ENCODE assay signal across 8 cellular contexts in genomic region chr20:53624927-53625250, GRCh38. TPM values are rescaled to one million over a fixed set of nuclear protein-coding genes. Genes with fewer than 3 reads are reported as not detected.
DNase-seq lines count a peak whose midpoint lies in the region; ATAC-seq and TF ChIP-seq lines count a peak whose summit lies in the region.
"Not testable (repeated sequence)": the region's sequence is repeated elsewhere in the genome, so short reads cannot be mapped to it uniquely, and the experiment has no call there.

No MANE protein-coding gene starts in this region.

- not testable (repeated sequence) for H3K36me3 ChIP-seq in Caco-2 (ENCODE audit: control insufficient read depth, insufficient read depth, low read length); PC-9 (ENCODE audit: low read depth); SU-DHL-6 (ENCODE audit: low read length); body of pancreas (replicated peaks in 1 of 2; ENCODE audit: insufficient read depth in 1 of 2, low read depth in 2 of 2); mesenchymal stem cell (ENCODE audit: control insufficient read depth in 1 of 2, insufficient read depth in 2 of 2, low read depth in 1 of 2, low read length in 2 of 2); transverse colon

- not testable (repeated sequence) for ATAC-seq in body of pancreas, sciatic nerve

- H3K27ac Mint-ChIP-seq in Caco-2 (ENCODE audit: unreplicated experiment), result peak overlapping the region; percentile 97

- not testable (repeated sequence) for H3K4me3 Mint-ChIP-seq in Caco-2 (ENCODE audit: unreplicated experiment)

- not testable (repeated sequence) for H2BK5ac ChIP-seq in mesenchymal stem cell (ENCODE audit: low read depth, low read length, poor library complexity, severe bottlenecking)

- H2AFZ ChIP-seq in PC-9; SU-DHL-6 (ENCODE audit: low read depth, low read length, severe bottlenecking); mesenchymal stem cell (ENCODE audit: low read depth, low read length): not testable (repeated sequence)

- peaks cover 44% of the 10 kb centered on the region for H3F3A ChIP-seq in PC-9 (ENCODE audit: insufficient read depth, low read depth)
- peaks cover 52% of the 10 kb centered on the region for H3F3A ChIP-seq in SU-DHL-6 (ENCODE audit: insufficient read depth)

- H3K27ac ChIP-seq in 22Rv1, result peak overlapping the region; percentile 94
- peak overlapping the region; percentile 98 for H3K27ac ChIP-seq in PC-9
- H3K27ac ChIP-seq in SU-DHL-6 (ENCODE audit: low read depth, low read length), result peak overlapping the region; percentile 79
- H3K27ac ChIP-seq in body of pancreas, result peak overlapping the region in 3 of 4 donors; percentile 91 to 99 (median 91)
- not testable (repeated sequence) for H3K27ac ChIP-seq in mesenchymal stem cell (ENCODE audit: low read length, poor library complexity, severe bottlenecking)
- peak overlapping the region; percentile 30 to 96 (median 93) for H3K27ac ChIP-seq in transverse colon

- not testable (repeated sequence) for H2AK5ac ChIP-seq in mesenchymal stem cell (ENCODE audit: low read length, severe bottlenecking)

- BruUV-seq in Caco-2 (replicated peaks; lab: Mats Ljungman, UMichigan); PC-9 (replicated peaks; lab: Mats Ljungman, UMichigan): not testable (repeated sequence)

- H2BK12ac ChIP-seq in mesenchymal stem cell (ENCODE audit: low read length in 2 of 2), result not testable (repeated sequence)

- intact Hi-C loops in Caco-2 (cut with micrococcal nuclease; ENCODE audit: unreplicated experiment); body of pancreas (cut with DNase I); sciatic nerve (cut with DNase I); transverse colon (cut with DNase I; ENCODE audit: low total_unique reads): not testable (repeated sequence)
- intact Hi-C loops in PC-9 (cut with micrococcal nuclease; ENCODE audit: unreplicated experiment), result loop anchor here (5.0 kb wide), 2 partner anchors 67 to 162 kb away; no protein-coding TSS in a partner anchor

- not testable (repeated sequence) for H3K14ac ChIP-seq in mesenchymal stem cell (ENCODE audit: low read length in 2 of 2)

- H3K9me3 ChIP-seq in Caco-2; PC-9 (ENCODE audit: insufficient read depth, low read depth); SU-DHL-6 (ENCODE audit: insufficient read depth, low read length); body of pancreas; mesenchymal stem cell (ENCODE audit: control insufficient read depth, low read length); transverse colon: not testable (repeated sequence)

- H3K27me3 ChIP-seq in Caco-2 (replicated peaks; ENCODE audit: control insufficient read depth, insufficient read depth, low read length); PC-9 (ENCODE audit: insufficient read depth, low read depth); SU-DHL-6 (ENCODE audit: low read length); body of pancreas; mesenchymal stem cell (ENCODE audit: control insufficient read depth in 1 of 2, insufficient read depth in 1 of 2, low read length in 2 of 2); transverse colon: not testable (repeated sequence)

- not testable (repeated sequence) for H3K9me3 Mint-ChIP-seq in Caco-2 (ENCODE audit: unreplicated experiment)

- DNase-seq in Caco-2, PC-9, body of pancreas, mesenchymal stem cell, transverse colon: not testable (repeated sequence)
- DNase-seq in sciatic nerve (ENCODE audit: low spot score), result peak; percentile 37

- not testable (repeated sequence) for H4K91ac ChIP-seq in mesenchymal stem cell (ENCODE audit: low read length)

- H3K9ac ChIP-seq in SU-DHL-6 (ENCODE audit: low read length), result peak overlapping the region; percentile 47; the same call in 1 of the 2 replicates
- H3K9ac ChIP-seq in mesenchymal stem cell (ENCODE audit: low read length), result peak overlapping the region; percentile 45

- H2BK120ac ChIP-seq in mesenchymal stem cell (ENCODE audit: low read depth, low read length), result not testable (repeated sequence)

- H3K79me1 ChIP-seq in mesenchymal stem cell (replicated peaks; ENCODE audit: low read length, poor library complexity, severe bottlenecking), result not testable (repeated sequence)

- TF ChIP-seq POLR2A in body of pancreas (IDR thresholded peaks at IDR 0.05); transverse colon (IDR thresholded peaks at IDR 0.05): not testable (repeated sequence)

- H4K8ac ChIP-seq in mesenchymal stem cell (ENCODE audit: low read length), result not testable (repeated sequence)

- not testable (repeated sequence) for H3K23ac ChIP-seq in mesenchymal stem cell (ENCODE audit: low read length in 2 of 2)

- in situ Hi-C loops in transverse colon (cut with MboI; ENCODE audit: low pct_ligation_motif_present in 1 of 4, low pct_unique_long_range_greater_than_20kb in 1 of 4, low sequenced_read_pairs in 3 of 4), result not testable (repeated sequence)

- H3K4me3 ChIP-seq in Caco-2 (ENCODE audit: low read depth, low read length); PC-9; SU-DHL-6 (ENCODE audit: insufficient read depth, low read length, poor library complexity, severe bottlenecking); body of pancreas; mesenchymal stem cell (ENCODE audit: insufficient read depth in 1 of 2, low read depth in 1 of 2, low read length in 2 of 2); transverse colon: not testable (repeated sequence)

- not testable (repeated sequence) for H2BK15ac ChIP-seq in mesenchymal stem cell (ENCODE audit: low read depth, poor library complexity, severe bottlenecking)

- H3K4me2 ChIP-seq in PC-9; mesenchymal stem cell (ENCODE audit: low read length, poor library complexity, severe bottlenecking): not testable (repeated sequence)
- H3K4me2 ChIP-seq in SU-DHL-6 (ENCODE audit: low read depth, low read length, poor library complexity, severe bottlenecking), result peak overlapping the region; percentile 54

- peaks cover 24% of the 10 kb centered on the region for H3K4me1 Mint-ChIP-seq in Caco-2 (ENCODE audit: low read depth, unreplicated experiment)

- not testable (repeated sequence) for H3K79me2 ChIP-seq in PC-9 (ENCODE audit: low read depth); SU-DHL-6 (ENCODE audit: insufficient read depth, low read length)

- TF ChIP-seq CTCF in 22Rv1 (IDR thresholded peaks at IDR 0.05); Caco-2 (IDR thresholded peaks at IDR 0.05; ENCODE audit: insufficient read depth in 1 of 2, low read depth in 1 of 2, low read length in 1 of 2, severe bottlenecking in 1 of 2, unreplicated experiment in 1 of 2); PC-9 (conservative IDR thresholded peaks at IDR 0.05); SU-DHL-6 (IDR thresholded peaks at IDR 0.05; ENCODE audit: insufficient read depth, low read length, poor library complexity, severe bottlenecking); body of pancreas (IDR thresholded peaks at IDR 0.05); transverse colon (IDR thresholded peaks at IDR 0.05): not testable (repeated sequence)

- not testable (repeated sequence) for H3K18ac ChIP-seq in mesenchymal stem cell (ENCODE audit: low read depth in 1 of 2, low read length in 2 of 2)

- H3K4ac ChIP-seq in mesenchymal stem cell (ENCODE audit: low read depth in 1 of 2, low read length in 2 of 2), result not testable (repeated sequence)

- H3K4me1 ChIP-seq in Caco-2, result peaks cover 33% of the 10 kb centered on the region
- peaks cover 48% of the 10 kb centered on the region for H3K4me1 ChIP-seq in PC-9 (replicated peaks; ENCODE audit: insufficient read depth)
- H3K4me1 ChIP-seq in body of pancreas, result peaks cover 39% of the 10 kb centered on the region
- H3K4me1 ChIP-seq in mesenchymal stem cell (ENCODE audit: control insufficient read depth, insufficient read depth, low read depth, low read length), result not testable (repeated sequence)
- peaks cover 20 to 48% (median 28%) of the 10 kb centered on the region in 4 donors for H3K4me1 ChIP-seq in transverse colon

- POLR2A ChIA-PET in Caco-2 (lab: Charles Lee); PC-9 (lab: Charles Lee; ENCODE audit: unreplicated experiment): not testable (repeated sequence)

- H3K9me2 ChIP-seq in PC-9 (ENCODE audit: insufficient read depth); SU-DHL-6 (replicated peaks; ENCODE audit: insufficient read depth, low read length): not testable (repeated sequence)

- not testable (repeated sequence) for H4K20me1 ChIP-seq in PC-9 (ENCODE audit: insufficient read depth); SU-DHL-6 (ENCODE audit: low read depth, low read length)

- not testable (repeated sequence) for TF ChIP-seq EP300 in transverse colon (IDR thresholded peaks at IDR 0.05; ENCODE audit: low read depth)

- CTCF ChIA-PET in Caco-2 (lab: Charles Lee), result interaction anchor here (0.7 to 1.2 kb wide), 3 partner anchors 12 to 131 kb away, joined by 3 to 7 read pairs (median 3); partner anchors contain the start of gene ZNF217
- CTCF ChIA-PET in PC-9 (lab: Charles Lee), result not testable (repeated sequence)

- WGBS in body of pancreas, 2 donors, result 68 to 77% methylated on average over 7 of the region's 7 CpGs
- 50% methylated on average over 2 of the region's 7 CpGs for WGBS in mesenchymal stem cell
- 76 to 79% methylated on average over 7 of the region's 7 CpGs for WGBS in transverse colon (ENCODE audit: low coverage in 1 of 2), 2 donors

- not testable (repeated sequence) for H3K27me3 Mint-ChIP-seq in Caco-2 (ENCODE audit: insufficient read depth, unreplicated experiment)

- not testable (repeated sequence) for H3K36me3 Mint-ChIP-seq in Caco-2 (ENCODE audit: insufficient read depth, unreplicated experiment)

RNA-seq across cellular contexts. Expression of gene ZNF217, which starts 31.2 kb away (rescaled TPM):
- 65.5 and 73.2 TPM in 2 replicates for total RNA-seq in Caco-2 (2022)
- total RNA-seq in PC-9 (2021), result 63.8 and 67.3 TPM in 2 replicates
- total RNA-seq in body of pancreas, result 10 to 100 TPM; 17.4 to 27.7 TPM
- 15.7 TPM for polyA plus RNA-seq in mesenchymal stem cell (2013, experiment 1 of 2)
- polyA plus RNA-seq in mesenchymal stem cell (2013, experiment 2 of 2), result 16.6 TPM
- total RNA-seq in sciatic nerve, result 34.9 TPM
- 10 to 100 TPM; 28.9 to 82.6 (median 46.0) TPM for total RNA-seq in transverse colon
